In genomic region chr4:124515591-124515990, GRCh38 we compare ENCODE assay signal across 21 cellular contexts.
DNase-seq lines count a peak whose midpoint lies in the region; ATAC-seq and TF ChIP-seq lines count a peak whose summit lies in the region.
"Had no signal": no experiment of that assay in that cellular context is flagged by ENCODE, and none has a peak within 500 bp of the region (broad histone marks: within the 10 kb centered on the region; RNA-seq: fewer than 3 reads in every experiment).

No MANE protein-coding gene starts in this region.

- intact Hi-C loops in A673 (cut with micrococcal nuclease; ENCODE audit: unreplicated experiment) (no loop called here), HCT116 (cut with micrococcal nuclease) (no loop called here)

- RAD21 ChIA-PET in HCT116 (lab: Charles Lee; ENCODE audit: low non-redundant PET in 1 of 2, low total read pairs in 2 of 2, uncharacterized antibody in 2 of 2, unreplicated experiment in 2 of 2): no interaction called here

- H3K4me3 ChIP-seq in A673 (ENCODE audit: low read depth, low read length, poor library complexity, severe bottlenecking) (no peak overlapping the region), HCT116 (replicated peaks in 1 of 2; ENCODE audit: low read depth in 1 of 2, low read length in 2 of 2) (no peak overlapping the region), SJCRH30 (no peak overlapping the region)
- H3K4me3 ChIP-seq: MG63 had no signal

- H3K27ac Mint-ChIP-seq in WTC11: no peak overlapping the region
- H3K27ac Mint-ChIP-seq: CD4-positive, CD25-positive, alpha-beta regulatory T cell had no signal

- no peak overlapping the region for H3K4me3 Mint-ChIP-seq in WTC11
- H3K4me3 Mint-ChIP-seq: CD4-positive, CD25-positive, alpha-beta regulatory T cell had no signal

- no peaks in the 10 kb centered on the region for H3K27me3 ChIP-seq in A673 (replicated peaks; ENCODE audit: insufficient read depth, low read depth, low read length, poor library complexity)
- H3K27me3 ChIP-seq in HCT116 (ENCODE audit: insufficient read depth, low read length): no peaks in the 10 kb centered on the region
- H3K27me3 ChIP-seq in SJCRH30: no peaks in the 10 kb centered on the region
- H3K27me3 ChIP-seq: MG63 had no signal

- no peaks in the 10 kb centered on the region for H3K9me2 ChIP-seq in HCT116 (ENCODE audit: insufficient read depth)

- POLR2A ChIA-PET in A673 (lab: Charles Lee; ENCODE audit: low non-redundant PET): no interaction called here
- POLR2A ChIA-PET in HCT116 (lab: Charles Lee): no interaction called here
- POLR2A ChIA-PET in WTC11 (lab: Charles Lee): no interaction called here

- TF ChIP-seq RAD21 in HCT116 (IDR thresholded peaks at IDR 0.05; ENCODE audit: low read depth): no peak

- no peaks in the 10 kb centered on the region for H3K79me2 ChIP-seq in HCT116 (ENCODE audit: insufficient read depth, low read length)

- H3K4me1 Mint-ChIP-seq in WTC11: peaks cover 4% of the 10 kb centered on the region; the same call in 1 of the 2 replicates
- H3K4me1 Mint-ChIP-seq: CD4-positive, CD25-positive, alpha-beta regulatory T cell had no signal

- H3K27ac ChIP-seq in A673 (ENCODE audit: low read depth, low read length, poor library complexity, severe bottlenecking) (no peak overlapping the region), HCT116 (ENCODE audit: low read depth, low read length) (no peak overlapping the region), SJCRH30 (no peak overlapping the region)
- H3K27ac ChIP-seq: RWPE1 had no signal

- no peak overlapping the region for H3K4me2 ChIP-seq in HCT116 (ENCODE audit: low read length)

- H4K20me1 ChIP-seq in HCT116 (ENCODE audit: insufficient read depth): no peaks in the 10 kb centered on the region

- no peak for ATAC-seq in HCT116
- peak; percentile 92 for ATAC-seq in WTC11

- CTCF ChIA-PET in A673 (lab: Charles Lee): no interaction called here
- CTCF ChIA-PET in HCT116 (lab: Charles Lee): no interaction called here
- CTCF ChIA-PET in WTC11 (lab: Charles Lee): interaction anchor here (1.1 kb wide), 1 partner anchor 171 kb away, joined by 3 read pairs; no protein-coding TSS in a partner anchor

- H3K9me3 Mint-ChIP-seq in WTC11: no peaks in the 10 kb centered on the region

- no peak for TF ChIP-seq POLR2A in HCT116 (IDR thresholded peaks at IDR 0.05; ENCODE audit: borderline replicate concordance, extremely low read depth, insufficient read depth, insufficient read length)

- H3K4me1 ChIP-seq in A673 (ENCODE audit: insufficient read depth, low read length, poor library complexity, severe bottlenecking): no peaks in the 10 kb centered on the region
- H3K4me1 ChIP-seq in HCT116 (ENCODE audit: control insufficient read depth in 1 of 2, insufficient read depth in 2 of 2, low read length in 2 of 2): no peaks in the 10 kb centered on the region
- H3K4me1 ChIP-seq in SJCRH30: no peaks in the 10 kb centered on the region

- no peak overlapping the region for H3K9ac ChIP-seq in HCT116 (ENCODE audit: low read length)

- H3K9me3 ChIP-seq in A673 (ENCODE audit: low read depth, low read length, poor library complexity, severe bottlenecking): no peaks in the 10 kb centered on the region
- no peaks in the 10 kb centered on the region for H3K9me3 ChIP-seq in HCT116 (ENCODE audit: control insufficient read depth in 1 of 2, insufficient read depth in 1 of 2, low read depth in 1 of 2, low read length in 2 of 2)
- no peaks in the 10 kb centered on the region for H3K9me3 ChIP-seq in SJCRH30 (replicated peaks)
- H3K9me3 ChIP-seq: Caco-2, MG63 had no signal

- H3K36me3 ChIP-seq in A673 (ENCODE audit: insufficient read depth, low read length, poor library complexity, severe bottlenecking) (no peaks in the 10 kb centered on the region), HCT116 (ENCODE audit: control insufficient read depth in 1 of 2, insufficient read depth in 2 of 2, low read length in 2 of 2) (no peaks in the 10 kb centered on the region), SJCRH30 (no peaks in the 10 kb centered on the region)
- H3K36me3 ChIP-seq: MG63 had no signal

- H3K36me3 Mint-ChIP-seq in WTC11: no peaks in the 10 kb centered on the region
- H3K36me3 Mint-ChIP-seq: CD4-positive, CD25-positive, alpha-beta regulatory T cell had no signal

- BruUV-seq in A673 (replicated peaks; lab: Mats Ljungman, UMichigan): no TSS peak
- BruUV-seq in HCT116 (replicated peaks; lab: Mats Ljungman, UMichigan): no TSS peak

- H3K27me3 Mint-ChIP-seq in WTC11 (ENCODE audit: low read depth): no peaks in the 10 kb centered on the region
- H3K27me3 Mint-ChIP-seq: CD4-positive, CD25-positive, alpha-beta regulatory T cell had no signal

- DNase-seq in A673 (ENCODE audit: low spot score) (peak; percentile 4), HCT116 (ENCODE audit: low read depth, low spot score) (no peak), WTC11 (ENCODE audit: low spot score) (no peak), iPS-NIHi7 (ENCODE audit: extremely low spot score) (peak; percentile 44), SJCRH30 (no peak), Kasumi-1 (lab: John Stamatoyannopoulos, UW) (no peak)
- DNase-seq in activated CD8-positive, alpha-beta memory T cell treated with anti-CD3 and anti-CD28 coated beads for 24 hours: no peak
- no peak for DNase-seq in stimulated activated CD4-positive, alpha-beta T cell treated with anti-CD3 and anti-CD28 coated beads, Interleukin-2, amount 100 ng/mL, for 24 hours
- DNase-seq: ACHN; AML-193; CD4-positive, CD25-positive, alpha-beta regulatory T cell; EL; HCEC 1CT; KG1; MG63; NCI-H1092; NCI-H1694; NCI-H226; NCI-H524 treated with DMSO at 0.1 percent for 48 hours had no signal

- H2AFZ ChIP-seq in HCT116 (ENCODE audit: low read depth, low read length, poor library complexity, severe bottlenecking): peak overlapping the region; percentile 62

- TF ChIP-seq CTCF in A673 (conservative IDR thresholded peaks at IDR 0.05; ENCODE audit: low read depth, low read length): peak; percentile 29; the same call in 1 of the 2 replicates
- no peak for TF ChIP-seq CTCF in HCT116 (IDR thresholded peaks at IDR 0.05 in 2 of 3, conservative IDR thresholded peaks at IDR 0.05 in 1 of 3; ENCODE audit: borderline replicate concordance in 1 of 3, insufficient read depth in 1 of 3, low read depth in 2 of 3, low read length in 2 of 3)
- TF ChIP-seq CTCF in WTC11 (IDR thresholded peaks at IDR 0.05): no peak

TF ChIP-seq in HCT116, 20 proteins besides CTCF, POLR2A, EP300 and RAD21 (continues in another document):
- TF ChIP-seq YY1 (IDR thresholded peaks at IDR 0.05; ENCODE audit: extremely low read depth, insufficient replicate concordance, low read depth, low read length) (no peak), CEBPB (IDR thresholded peaks at IDR 0.05; ENCODE audit: low read depth) (no peak), ELF1 (IDR thresholded peaks at IDR 0.05; ENCODE audit: borderline replicate concordance, low read depth) (no peak), EZH2 (IDR thresholded peaks at IDR 0.05) (no peak), POLR2AphosphoS5 (IDR thresholded peaks at IDR 0.05; ENCODE audit: low read depth, low read length) (no peak), TCF7L2 (IDR thresholded peaks at IDR 0.05; ENCODE audit: borderline replicate concordance, extremely low read depth, insufficient read depth, insufficient read length) (no peak), ZBTB33 (IDR thresholded peaks at IDR 0.05; ENCODE audit: extremely low read depth, insufficient replicate concordance, low read length) (no peak), ZFX (IDR thresholded peaks at IDR 0.05) (no peak)

TF ChIP-seq in WTC11, 78 proteins besides CTCF, POLR2A, EP300 and RAD21 (continues in another document):
- no peak for TF ChIP-seq ZNF317 (CRISPR knock-in tag; IDR thresholded peaks at IDR 0.05; ENCODE audit: borderline replicate concordance, low read depth)
- TF ChIP-seq CREM (CRISPR knock-in tag; IDR thresholded peaks at IDR 0.05): no peak
- TF ChIP-seq ZNF232 (CRISPR knock-in tag; IDR thresholded peaks at IDR 0.05): no peak
- TF ChIP-seq ZNF281 (CRISPR knock-in tag; IDR thresholded peaks at IDR 0.05): no peak
- no peak for TF ChIP-seq PREB (CRISPR knock-in tag; IDR thresholded peaks at IDR 0.05; ENCODE audit: borderline replicate concordance)
- no peak for TF ChIP-seq ERG (CRISPR knock-in tag; IDR thresholded peaks at IDR 0.05)

Comparison
In these comparisons a context has a peak if more than half of its experiments do, and no peak if none do; other contexts are left out.
1. DNase-seq: peak in A673 (single experiment) and iPS-NIHi7 (single experiment); none in HCT116 (single experiment), WTC11 (single experiment), activated CD8-positive, alpha-beta memory T cell treated with anti-CD3 and anti-CD28 coated beads for 24 hours (single experiment), stimulated activated CD4-positive, alpha-beta T cell treated with anti-CD3 and anti-CD28 coated beads, Interleukin-2, amount 100 ng/mL, for 24 hours (0 of 2), SJCRH30 (0 of 2) and Kasumi-1 (0 of 2).